In the genomic region with DNA sequence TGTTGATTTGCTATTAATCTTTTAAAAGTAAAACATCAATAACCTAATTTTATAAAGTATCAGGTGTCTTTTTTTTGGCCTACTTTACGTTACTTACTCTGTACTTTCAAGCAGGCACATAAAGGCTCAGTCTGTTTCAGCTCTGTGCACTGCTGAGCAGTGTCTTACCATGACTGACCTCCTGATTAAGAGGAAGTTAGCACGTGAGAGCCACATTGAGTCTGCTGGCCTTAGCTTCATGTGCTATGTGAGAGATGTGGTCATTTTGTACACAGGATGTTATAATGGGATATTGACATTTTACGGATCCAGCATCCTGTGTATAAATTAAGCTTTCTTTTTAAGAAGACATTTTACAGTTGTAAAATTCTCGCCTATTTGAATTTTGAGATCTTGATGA, we compare ENCODE assay signal across 8 cellular contexts. TPM values are rescaled to one million over a fixed set of nuclear protein-coding genes. Genes with fewer than 3 reads are reported as not detected.
DNase-seq lines count a peak whose midpoint lies in the region; ATAC-seq and TF ChIP-seq lines count a peak whose summit lies in the region.

No MANE protein-coding gene starts in this region.

- DNase-seq in DMS153 (lab: John Stamatoyannopoulos, UW) (peak; percentile 17), DMS153 treated with DMSO at 0.1 percent for 48 hours (lab: John Stamatoyannopoulos, UW; ENCODE audit: unreplicated experiment) (no peak), left cardiac atrium (no peak), NCI-H345 (lab: John Stamatoyannopoulos, UW) (no peak), NCI-H2171 treated with DMSO at 0.1 percent for 48 hours (lab: John Stamatoyannopoulos, UW) (no peak)

- intact Hi-C loops in left cardiac atrium (cut with DNase I) = no loop called here

- peak; percentile 84 for ATAC-seq in HG02798 (IDR thresholded peaks at IDR 0.05; ENCODE audit: poor library complexity, unreplicated experiment)
- peak; percentile 78 to 82 for ATAC-seq in left cardiac atrium
- ATAC-seq in HG02970 (IDR thresholded peaks at IDR 0.05; ENCODE audit: low FRiP score, unreplicated experiment) = no peak

TF ChIP-seq in PFSK-1, 5 proteins besides CTCF, POLR2A, EP300 and RAD21:
- TF ChIP-seq POLR2AphosphoS5 (IDR thresholded peaks at IDR 0.05; ENCODE audit: low read depth, low read length) (no peak), FOXP2 (optimal IDR thresholded peaks at IDR 0.05; ENCODE audit: borderline replicate concordance, extremely low read depth, extremely low read length, insufficient read depth) (peak; percentile 36), TAF1 (IDR thresholded peaks at IDR 0.05; ENCODE audit: borderline replicate concordance, insufficient read depth, low read length) (peak; percentile 24; the same call in 1 of the 2 replicates), SIN3A (IDR thresholded peaks at IDR 0.05; ENCODE audit: borderline replicate concordance, insufficient read depth, low read length) (no peak)
- TF ChIP-seq, protein P1, sequence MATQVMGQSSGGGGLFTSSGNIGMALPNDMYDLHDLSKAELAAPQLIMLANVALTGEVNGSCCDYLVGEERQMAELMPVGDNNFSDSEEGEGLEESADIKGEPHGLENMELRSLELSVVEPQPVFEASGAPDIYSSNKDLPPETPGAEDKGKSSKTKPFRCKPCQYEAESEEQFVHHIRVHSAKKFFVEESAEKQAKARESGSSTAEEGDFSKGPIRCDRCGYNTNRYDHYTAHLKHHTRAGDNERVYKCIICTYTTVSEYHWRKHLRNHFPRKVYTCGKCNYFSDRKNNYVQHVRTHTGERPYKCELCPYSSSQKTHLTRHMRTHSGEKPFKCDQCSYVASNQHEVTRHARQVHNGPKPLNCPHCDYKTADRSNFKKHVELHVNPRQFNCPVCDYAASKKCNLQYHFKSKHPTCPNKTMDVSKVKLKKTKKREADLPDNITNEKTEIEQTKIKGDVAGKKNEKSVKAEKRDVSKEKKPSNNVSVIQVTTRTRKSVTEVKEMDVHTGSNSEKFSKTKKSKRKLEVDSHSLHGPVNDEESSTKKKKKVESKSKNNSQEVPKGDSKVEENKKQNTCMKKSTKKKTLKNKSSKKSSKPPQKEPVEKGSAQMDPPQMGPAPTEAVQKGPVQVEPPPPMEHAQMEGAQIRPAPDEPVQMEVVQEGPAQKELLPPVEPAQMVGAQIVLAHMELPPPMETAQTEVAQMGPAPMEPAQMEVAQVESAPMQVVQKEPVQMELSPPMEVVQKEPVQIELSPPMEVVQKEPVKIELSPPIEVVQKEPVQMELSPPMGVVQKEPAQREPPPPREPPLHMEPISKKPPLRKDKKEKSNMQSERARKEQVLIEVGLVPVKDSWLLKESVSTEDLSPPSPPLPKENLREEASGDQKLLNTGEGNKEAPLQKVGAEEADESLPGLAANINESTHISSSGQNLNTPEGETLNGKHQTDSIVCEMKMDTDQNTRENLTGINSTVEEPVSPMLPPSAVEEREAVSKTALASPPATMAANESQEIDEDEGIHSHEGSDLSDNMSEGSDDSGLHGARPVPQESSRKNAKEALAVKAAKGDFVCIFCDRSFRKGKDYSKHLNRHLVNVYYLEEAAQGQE (IDR thresholded peaks at IDR 0.05; ENCODE audit: insufficient read depth in 1 of 2, low read depth in 2 of 2, low read length in 2 of 2) = no peak

RNA-seq across cellular contexts. Expression of a gene that starts 31.9 kb away (rescaled TPM):
- 36.6 TPM for polyA plus RNA-seq in PFSK-1 (2012; ENCODE audit: insufficient read length, low read depth)
- 10 to 100 TPM; 45.4 to 48.0 TPM for total RNA-seq in left cardiac atrium
